Comparison of ENCODE assay signal across 28 cellular contexts in the genomic region with DNA sequence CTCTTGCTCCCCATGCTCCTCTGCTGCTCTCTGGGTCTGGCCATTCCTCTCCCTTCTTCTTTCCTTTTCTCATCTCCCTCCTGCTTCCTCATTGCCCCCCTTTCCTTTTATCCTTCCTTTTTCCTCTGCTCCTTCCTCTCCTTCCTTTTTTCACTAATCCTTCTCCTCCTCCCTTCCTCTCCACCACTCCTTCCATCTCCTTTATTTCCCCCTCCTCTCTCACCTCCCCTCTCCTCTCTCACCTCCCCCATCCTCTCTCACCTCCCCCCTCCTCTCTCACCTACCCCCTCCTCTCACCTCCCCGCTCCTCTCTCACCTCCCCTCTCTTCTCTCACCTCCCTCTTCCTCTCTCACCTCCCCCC. TPM values are rescaled to one million over a fixed set of nuclear protein-coding genes. Genes with fewer than 3 reads are reported as not detected.
DNase-seq lines count a peak whose midpoint lies in the region; ATAC-seq and TF ChIP-seq lines count a peak whose summit lies in the region.
"Had no signal": no experiment of that assay in that cellular context is flagged by ENCODE, and none has a peak within 500 bp of the region (broad histone marks: within the 10 kb centered on the region; RNA-seq: fewer than 3 reads in every experiment).

No MANE protein-coding gene starts in this region.

- intact Hi-C loops in CD8-positive, alpha-beta T cell (cut with DNase I, micrococcal nuclease): loop anchor here in 1 of 2 experiments (2.0 kb wide), 1 partner anchor 38 kb away; no protein-coding TSS in a partner anchor

- no peak overlapping the region for H3K4me3 Mint-ChIP-seq in activated CD8-positive, alpha-beta memory T cell treated with anti-CD3 and anti-CD28 coated beads, Interleukin-2, amount 10 ng/mL, durations not matched to agents 7 days and 5 days
- no peak overlapping the region for H3K4me3 Mint-ChIP-seq in CD8-positive, alpha-beta T cell
- no peak overlapping the region for H3K4me3 Mint-ChIP-seq in activated naive CD8-positive, alpha-beta T cell treated with anti-CD3 and anti-CD28 coated beads, Interleukin-2, amount 10 ng/mL, durations not matched to agents 7 days and 5 days
- no peak overlapping the region for H3K4me3 Mint-ChIP-seq in nephron progenitor cell
- H3K4me3 Mint-ChIP-seq: T-helper 1 cell treated with Interleukin-12 subunit alpha and Interleukin-12 subunit beta and Interleukin-4 antibody, amounts not matched to agents 30 μg/mL and 1 μg/mL, for 36 hours had no signal

- H3K27ac Mint-ChIP-seq in activated CD8-positive, alpha-beta memory T cell treated with anti-CD3 and anti-CD28 coated beads, Interleukin-2, amount 10 ng/mL, durations not matched to agents 7 days and 5 days: peak overlapping the region; percentile 28
- H3K27ac Mint-ChIP-seq in CD8-positive, alpha-beta T cell: peak overlapping the region; percentile 80
- peak overlapping the region; percentile 71 for H3K27ac Mint-ChIP-seq in activated naive CD8-positive, alpha-beta T cell treated with anti-CD3 and anti-CD28 coated beads, Interleukin-2, amount 10 ng/mL, durations not matched to agents 7 days and 5 days
- H3K27ac Mint-ChIP-seq in nephron progenitor cell: peak overlapping the region; percentile 91
- H3K27ac Mint-ChIP-seq: T-helper 1 cell treated with Interleukin-12 subunit alpha and Interleukin-12 subunit beta and Interleukin-4 antibody, amounts not matched to agents 30 μg/mL and 1 μg/mL, for 36 hours had no signal

- H3K36me3 ChIP-seq in CD8-positive, alpha-beta T cell (ENCODE audit: insufficient read depth, low read length): peaks cover 76% of the 10 kb centered on the region

- peak overlapping the region; percentile 37 for H3K27ac ChIP-seq in CD8-positive, alpha-beta T cell (ENCODE audit: low read depth, low read length)
- H3K27ac ChIP-seq: body of pancreas, SK-N-MC, testis had no signal

- H3K4me1 ChIP-seq in CD8-positive, alpha-beta T cell (ENCODE audit: insufficient read depth, low read length): peaks cover 88% of the 10 kb centered on the region
- H3K4me1 ChIP-seq: BE2C, body of pancreas, testis had no signal

- H3K4me3 ChIP-seq in CD8-positive, alpha-beta T cell (ENCODE audit: low read depth, low read length): no peak overlapping the region
- H3K4me3 ChIP-seq: body of pancreas, SK-N-MC, testis had no signal

- H3K4me1 Mint-ChIP-seq in activated CD8-positive, alpha-beta memory T cell treated with anti-CD3 and anti-CD28 coated beads, Interleukin-2, amount 10 ng/mL, durations not matched to agents 7 days and 5 days: peaks cover 39% of the 10 kb centered on the region
- H3K4me1 Mint-ChIP-seq in CD8-positive, alpha-beta T cell (ENCODE audit: low read depth): peaks cover 64% of the 10 kb centered on the region
- H3K4me1 Mint-ChIP-seq in activated naive CD8-positive, alpha-beta T cell treated with anti-CD3 and anti-CD28 coated beads, Interleukin-2, amount 10 ng/mL, durations not matched to agents 7 days and 5 days: peaks cover 26% of the 10 kb centered on the region
- H3K4me1 Mint-ChIP-seq in nephron progenitor cell: peaks cover 34% of the 10 kb centered on the region

- no peaks in the 10 kb centered on the region for H3K27me3 ChIP-seq in CD8-positive, alpha-beta T cell (ENCODE audit: insufficient read depth, low read length)
- H3K27me3 ChIP-seq: BE2C, body of pancreas, testis had no signal

- peaks cover 52% of the 10 kb centered on the region for H3K36me3 Mint-ChIP-seq in activated CD8-positive, alpha-beta memory T cell treated with anti-CD3 and anti-CD28 coated beads, Interleukin-2, amount 10 ng/mL, durations not matched to agents 7 days and 5 days
- peaks cover 71% of the 10 kb centered on the region for H3K36me3 Mint-ChIP-seq in CD8-positive, alpha-beta T cell
- H3K36me3 Mint-ChIP-seq in activated naive CD8-positive, alpha-beta T cell treated with anti-CD3 and anti-CD28 coated beads, Interleukin-2, amount 10 ng/mL, durations not matched to agents 7 days and 5 days: peaks cover 22% of the 10 kb centered on the region
- peaks cover 29% of the 10 kb centered on the region for H3K36me3 Mint-ChIP-seq in nephron progenitor cell (ENCODE audit: low read depth)

- DNase-seq in activated CD8-positive, alpha-beta memory T cell treated with anti-CD3 and anti-CD28 coated beads, Interleukin-2, amount 10 ng/mL, durations not matched to agents 7 days and 5 days: no peak
- no peak for DNase-seq in activated CD8-positive, alpha-beta memory T cell treated with anti-CD3 and anti-CD28 coated beads, Interleukin-2, amount 50 U/mL, for 4 hours
- DNase-seq in CD8-positive, alpha-beta T cell: no peak
- no peak for DNase-seq in activated naive CD8-positive, alpha-beta T cell treated with anti-CD3 and anti-CD28 coated beads, Interleukin-2, amount 10 ng/mL, durations not matched to agents 7 days and 5 days
- DNase-seq in nephron progenitor cell (no peak), NCI-H345 treated with DMSO at 0.1 percent for 48 hours (lab: John Stamatoyannopoulos, UW; ENCODE audit: unreplicated experiment) (no peak)
- DNase-seq: activated CD4-positive, alpha-beta T cell treated with anti-CD3 and anti-CD28 coated beads, Interleukin-2, amount 50 U/mL, for 1 hour; activated T-cell treated with anti-CD3 and anti-CD28 coated beads for 4 hours; body of pancreas; IMR-90; mammary epithelial cell; NCI-H1105 treated with DMSO at 0.1 percent for 48 hours; NCI-H2029; NCI-H226; NCI-H774; small intestine; stimulated activated CD4-positive, alpha-beta T cell treated with anti-CD3 and anti-CD28 coated beads, Interleukin-2, amount 100 ng/mL, for 24 hours; testis had no signal

- CTCF ChIA-PET in activated CD8-positive, alpha-beta memory T cell treated with anti-CD3 and anti-CD28 coated beads, Interleukin-2, amount 10 ng/mL, durations not matched to agents 7 days and 5 days (lab: Charles Lee): interaction anchor here (1.2 to 1.6 kb wide), 3 partner anchors 9 to 40 kb away, joined by 4 to 5 read pairs (median 4); no protein-coding TSS in a partner anchor
- CTCF ChIA-PET in CD8-positive, alpha-beta T cell (lab: Charles Lee): interaction anchor here (1.4 to 2.0 kb wide), 3 partner anchors 9 to 37 kb away, joined by 4 to 5 read pairs (median 5); no protein-coding TSS in a partner anchor

- H3K9me3 ChIP-seq in CD8-positive, alpha-beta T cell (ENCODE audit: low read length): no peaks in the 10 kb centered on the region
- H3K9me3 ChIP-seq: BE2C, body of pancreas, testis had no signal

- H3K27me3 Mint-ChIP-seq in activated CD8-positive, alpha-beta memory T cell treated with anti-CD3 and anti-CD28 coated beads, Interleukin-2, amount 10 ng/mL, durations not matched to agents 7 days and 5 days: no peaks in the 10 kb centered on the region
- no peaks in the 10 kb centered on the region for H3K27me3 Mint-ChIP-seq in CD8-positive, alpha-beta T cell (ENCODE audit: low read depth)
- H3K27me3 Mint-ChIP-seq in activated naive CD8-positive, alpha-beta T cell treated with anti-CD3 and anti-CD28 coated beads, Interleukin-2, amount 10 ng/mL, durations not matched to agents 7 days and 5 days: no peaks in the 10 kb centered on the region
- H3K27me3 Mint-ChIP-seq in nephron progenitor cell (ENCODE audit: low read depth, poor library complexity): no peaks in the 10 kb centered on the region

- no peak for ATAC-seq in activated CD8-positive, alpha-beta memory T cell treated with anti-CD3 and anti-CD28 coated beads, Interleukin-2, amount 10 ng/mL, durations not matched to agents 7 days and 5 days
- no peak for ATAC-seq in CD8-positive, alpha-beta T cell
- ATAC-seq in activated naive CD8-positive, alpha-beta T cell treated with anti-CD3 and anti-CD28 coated beads, Interleukin-2, amount 10 ng/mL, durations not matched to agents 7 days and 5 days (ENCODE audit: low read depth): no peak
- ATAC-seq in GM19351 (IDR thresholded peaks at IDR 0.05; ENCODE audit: unreplicated experiment): no peak
- ATAC-seq in GM21423 (IDR thresholded peaks at IDR 0.05; ENCODE audit: unreplicated experiment): no peak
- ATAC-seq: body of pancreas had no signal

- POLR2A ChIA-PET in CD8-positive, alpha-beta T cell (lab: Charles Lee): interaction anchor here (0.6 to 18.1 kb wide), 4 partner anchors 9 to 36 kb away, joined by 3 to 253 read pairs (median 10); partner anchors contain the start of genes ARHGEF1 and RPS19
- POLR2A ChIA-PET in activated naive CD8-positive, alpha-beta T cell treated with anti-CD3 and anti-CD28 coated beads, Interleukin-2, amount 10 ng/mL, durations not matched to agents 7 days and 5 days (lab: Charles Lee): interaction anchor here (0.9 to 2.5 kb wide), 3 partner anchors 8 to 11 kb away, joined by 4 to 13 read pairs (median 7); no protein-coding TSS in a partner anchor

- TF ChIP-seq CTCF in CD8-positive, alpha-beta T cell (IDR thresholded peaks at IDR 0.05): no peak
- no peak for TF ChIP-seq CTCF in nephron progenitor cell (IDR thresholded peaks at IDR 0.05)

- no peaks in the 10 kb centered on the region for H3K9me3 Mint-ChIP-seq in activated CD8-positive, alpha-beta memory T cell treated with anti-CD3 and anti-CD28 coated beads, Interleukin-2, amount 10 ng/mL, durations not matched to agents 7 days and 5 days (ENCODE audit: low read depth)
- no peaks in the 10 kb centered on the region for H3K9me3 Mint-ChIP-seq in CD8-positive, alpha-beta T cell
- no peaks in the 10 kb centered on the region for H3K9me3 Mint-ChIP-seq in activated naive CD8-positive, alpha-beta T cell treated with anti-CD3 and anti-CD28 coated beads, Interleukin-2, amount 10 ng/mL, durations not matched to agents 7 days and 5 days
- H3K9me3 Mint-ChIP-seq in nephron progenitor cell: no peaks in the 10 kb centered on the region
- H3K9me3 Mint-ChIP-seq: T-helper 1 cell treated with Interleukin-12 subunit alpha and Interleukin-12 subunit beta and Interleukin-4 antibody, amounts not matched to agents 30 μg/mL and 1 μg/mL, for 36 hours had no signal

RNA-seq across cellular contexts. Expression of gene ARHGEF1, which starts 13.6 kb away (rescaled TPM):
- total RNA-seq in activated CD8-positive, alpha-beta memory T cell treated with anti-CD3 and anti-CD28 coated beads, Interleukin-2, amount 10 ng/mL, durations not matched to agents 7 days and 5 days: 100 to 1,000 TPM; 545 to 682 TPM
- total RNA-seq in CD8-positive, alpha-beta T cell: 1,000 to 10,000 TPM; 1,125 to 1,160 TPM
- total RNA-seq in activated naive CD8-positive, alpha-beta T cell treated with anti-CD3 and anti-CD28 coated beads, Interleukin-2, amount 10 ng/mL, durations not matched to agents 7 days and 5 days: 100 to 1,000 TPM; 807 to 824 TPM

RNA-seq across cellular contexts. Expression of gene CD79A, which starts 19.5 kb away (rescaled TPM):
- total RNA-seq in activated CD8-positive, alpha-beta memory T cell treated with anti-CD3 and anti-CD28 coated beads, Interleukin-2, amount 10 ng/mL, durations not matched to agents 7 days and 5 days: 1 to 10 TPM; 4.0 to 4.1 TPM
- total RNA-seq in CD8-positive, alpha-beta T cell: 10 to 100 TPM; 19.5 to 19.6 TPM
- total RNA-seq in activated naive CD8-positive, alpha-beta T cell treated with anti-CD3 and anti-CD28 coated beads, Interleukin-2, amount 10 ng/mL, durations not matched to agents 7 days and 5 days: 10 to 100 TPM; 28.0 to 29.8 TPM
- total RNA-seq: body of pancreas, cerebellum, IMR-90 had no signal

RNA-seq across cellular contexts. Expression of gene ERFL, which starts 31.7 kb away (rescaled TPM):
- 1 to 10 TPM; 1.5 to 1.9 TPM for total RNA-seq in activated CD8-positive, alpha-beta memory T cell treated with anti-CD3 and anti-CD28 coated beads, Interleukin-2, amount 10 ng/mL, durations not matched to agents 7 days and 5 days
- total RNA-seq in CD8-positive, alpha-beta T cell: 1 to 10 TPM; 5.4 to 6.8 TPM
- total RNA-seq in activated naive CD8-positive, alpha-beta T cell treated with anti-CD3 and anti-CD28 coated beads, Interleukin-2, amount 10 ng/mL, durations not matched to agents 7 days and 5 days: 1 to 10 TPM; 4.3 to 4.5 TPM
- total RNA-seq: body of pancreas, cerebellum, IMR-90, M059J, mammary epithelial cell, renal cortical epithelial cell had no signal

RNA-seq across cellular contexts. Expression of gene RPS19, which starts 36.5 kb away (rescaled TPM):
- total RNA-seq in activated CD8-positive, alpha-beta memory T cell treated with anti-CD3 and anti-CD28 coated beads, Interleukin-2, amount 10 ng/mL, durations not matched to agents 7 days and 5 days: 1,000 to 10,000 TPM; 3,135 to 3,310 TPM
- 1,000 to 10,000 TPM; 3,663 to 3,781 TPM for total RNA-seq in CD8-positive, alpha-beta T cell
- total RNA-seq in activated naive CD8-positive, alpha-beta T cell treated with anti-CD3 and anti-CD28 coated beads, Interleukin-2, amount 10 ng/mL, durations not matched to agents 7 days and 5 days: 1,000 to 10,000 TPM; 3,237 to 3,326 TPM

RNA-seq across cellular contexts. Expression of gene DMRTC2, which starts 51.7 kb away (rescaled TPM):
- not detected for total RNA-seq in activated CD8-positive, alpha-beta memory T cell treated with anti-CD3 and anti-CD28 coated beads, Interleukin-2, amount 10 ng/mL, durations not matched to agents 7 days and 5 days
- total RNA-seq in CD8-positive, alpha-beta T cell: not detected
- not detected for total RNA-seq in activated naive CD8-positive, alpha-beta T cell treated with anti-CD3 and anti-CD28 coated beads, Interleukin-2, amount 10 ng/mL, durations not matched to agents 7 days and 5 days
- total RNA-seq: A673, body of pancreas, cerebellum, IMR-90, M059J, mammary epithelial cell, osteoblast, renal cortical epithelial cell had no signal

Comparison
In these comparisons a context has a peak if more than half of its experiments do, and no peak if none do; other contexts are left out.
1. H3K27ac Mint-ChIP-seq: peak in every context shown above with its lines; median percentile 91 in nephron progenitor cell; 80 in CD8-positive, alpha-beta T cell; 71 in activated naive CD8-positive, alpha-beta T cell treated with anti-CD3 and anti-CD28 coated beads, Interleukin-2, amount 10 ng/mL, durations not matched to agents 7 days and 5 days; 28 in activated CD8-positive, alpha-beta memory T cell treated with anti-CD3 and anti-CD28 coated beads, Interleukin-2, amount 10 ng/mL, durations not matched to agents 7 days and 5 days.
2. RNA of gene CD79A, which starts 19.5 kb away (total RNA-seq): 28.0 to 29.8 TPM in activated naive CD8-positive, alpha-beta T cell treated with anti-CD3 and anti-CD28 coated beads, Interleukin-2, amount 10 ng/mL, durations not matched to agents 7 days and 5 days and 19.5 to 19.6 TPM in CD8-positive, alpha-beta T cell; 4.0 to 4.1 TPM in activated CD8-positive, alpha-beta memory T cell treated with anti-CD3 and anti-CD28 coated beads, Interleukin-2, amount 10 ng/mL, durations not matched to agents 7 days and 5 days; every median in the first group is over 4 times any median in the second.